12 cellular contexts compared by ENCODE assay signal in the genomic region with DNA sequence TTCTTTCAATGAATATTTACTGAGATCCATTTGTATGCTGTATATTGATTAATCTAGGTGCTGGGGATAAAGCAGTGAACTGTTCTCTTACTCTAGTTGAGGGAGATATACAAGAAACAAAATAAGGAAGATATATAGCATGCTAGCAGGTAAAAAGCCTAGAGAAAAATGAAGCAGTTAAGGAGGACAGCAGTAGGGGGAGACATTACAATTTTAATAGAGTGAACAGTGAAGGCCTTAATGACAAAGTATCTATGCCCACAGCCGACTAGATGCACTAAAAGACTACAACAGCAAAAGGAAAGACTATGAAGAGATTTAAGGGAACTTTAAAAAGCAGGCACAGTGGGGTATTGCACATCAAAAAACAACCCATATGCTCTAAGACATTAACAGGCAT.
A peak's percentile ranks its signal among the peaks of the same experiment; 100 is the strongest.
DNase-seq lines count a peak whose midpoint lies in the region; ATAC-seq and TF ChIP-seq lines count a peak whose summit lies in the region.
"Had no signal": no experiment of that assay in that cellular context is flagged by ENCODE, and none has a peak within 500 bp of the region (broad histone marks: within the 10 kb centered on the region; RNA-seq: fewer than 3 reads in every experiment).

No MANE protein-coding gene starts in this region.

- no peaks in the 10 kb centered on the region for H3K4me1 ChIP-seq in breast epithelium

- no peaks in the 10 kb centered on the region for H3K9me3 ChIP-seq in breast epithelium

- TF ChIP-seq POLR2A in breast epithelium (IDR thresholded peaks at IDR 0.05): no peak

- DNase-seq in MCF 10A (ENCODE audit: unreplicated experiment) (peak; percentile 18), breast epithelium (ENCODE audit: low spot score in 2 of 2) (no peak), NCI-H460 (ENCODE audit: extremely low read depth, low read depth) (peak; percentile 1), cardiac fibroblast (ENCODE audit: low read depth in 2 of 2) (peak; percentile 6 to 18), type B pancreatic cell (ENCODE audit: extremely low spot score, unreplicated experiment) (no peak), MV-4-11 (lab: John Stamatoyannopoulos, UW) (no peak), anterior cingulate cortex (lab: John Stamatoyannopoulos, UW) (no peak)
- DNase-seq: activated CD4-positive, alpha-beta T cell treated with anti-CD3 and anti-CD28 coated beads, Interleukin-2, amount 10 ng/mL, durations not matched to agents 7 days and 5 days; central memory CD4-positive, alpha-beta T cell; NCI-H510A had no signal

- H3K4me3 Mint-ChIP-seq in MCF 10A (ENCODE audit: unreplicated experiment) (no peak overlapping the region), type B pancreatic cell (no peak overlapping the region)
- H3K4me3 Mint-ChIP-seq in activated T-helper 17 cell treated with anti-CD3 and anti-CD28 coated beads, Interleukin-2, amount 50 U/mL, for 72 hours: no peak overlapping the region
- H3K4me3 Mint-ChIP-seq: activated CD4-positive, alpha-beta T cell treated with anti-CD3 and anti-CD28 coated beads, Interleukin-2, amount 10 ng/mL, durations not matched to agents 7 days and 5 days; CD4-positive, CD25-positive, alpha-beta regulatory T cell had no signal

- H3K27ac ChIP-seq in breast epithelium: no peak overlapping the region

- POLR2A ChIA-PET in MCF 10A (lab: Yijun Ruan, JAX): interaction anchor here (0.6 kb wide), 1 partner anchor 56 kb away, joined by 3 read pairs; no protein-coding TSS in a partner anchor

- H3K36me3 ChIP-seq in breast epithelium: no peaks in the 10 kb centered on the region

- H3K27me3 ChIP-seq in breast epithelium: no peaks in the 10 kb centered on the region

- H3K9me3 Mint-ChIP-seq in MCF 10A (ENCODE audit: unreplicated experiment) (no peaks in the 10 kb centered on the region), type B pancreatic cell (no peaks in the 10 kb centered on the region)
- no peaks in the 10 kb centered on the region for H3K9me3 Mint-ChIP-seq in activated T-helper 17 cell treated with anti-CD3 and anti-CD28 coated beads, Interleukin-2, amount 50 U/mL, for 72 hours
- H3K9me3 Mint-ChIP-seq: activated CD4-positive, alpha-beta T cell treated with anti-CD3 and anti-CD28 coated beads, Interleukin-2, amount 10 ng/mL, durations not matched to agents 7 days and 5 days; CD4-positive, CD25-positive, alpha-beta regulatory T cell had no signal

- peak; percentile 14 for TF ChIP-seq CTCF in MCF 10A (IDR thresholded peaks at IDR 0.05; ENCODE audit: unreplicated experiment)
- TF ChIP-seq CTCF in breast epithelium (IDR thresholded peaks at IDR 0.05): no peak
- no peak for TF ChIP-seq CTCF in cardiac fibroblast (IDR thresholded peaks at IDR 0.05; ENCODE audit: low read depth, low read length)
- peak; percentile 54 for TF ChIP-seq CTCF in type B pancreatic cell (conservative IDR thresholded peaks at IDR 0.05)

- CTCF ChIA-PET in MCF 10A (lab: Yijun Ruan, JAX): interaction anchor here (0.6 kb wide), 1 partner anchor 845 kb away, joined by 4 read pairs; no protein-coding TSS in a partner anchor

- H3K27me3 Mint-ChIP-seq in MCF 10A (ENCODE audit: insufficient read depth, unreplicated experiment) (no peaks in the 10 kb centered on the region), type B pancreatic cell (no peaks in the 10 kb centered on the region)
- no peaks in the 10 kb centered on the region for H3K27me3 Mint-ChIP-seq in activated T-helper 17 cell treated with anti-CD3 and anti-CD28 coated beads, Interleukin-2, amount 50 U/mL, for 72 hours
- H3K27me3 Mint-ChIP-seq: activated CD4-positive, alpha-beta T cell treated with anti-CD3 and anti-CD28 coated beads, Interleukin-2, amount 10 ng/mL, durations not matched to agents 7 days and 5 days; CD4-positive, CD25-positive, alpha-beta regulatory T cell had no signal

- intact Hi-C loops in MCF 10A (cut with micrococcal nuclease) (no loop called here), breast epithelium (cut with DNase I; ENCODE audit: low total_unique reads) (no loop called here)

- no peak for ATAC-seq in activated T-helper 17 cell treated with anti-CD3 and anti-CD28 coated beads, Interleukin-2, amount 50 U/mL, for 72 hours (replicated peaks)

- H3K36me3 Mint-ChIP-seq in MCF 10A (ENCODE audit: insufficient read depth, unreplicated experiment) (peaks cover 45% of the 10 kb centered on the region), type B pancreatic cell (peaks cover 13% of the 10 kb centered on the region)
- peaks cover 96% of the 10 kb centered on the region for H3K36me3 Mint-ChIP-seq in activated T-helper 17 cell treated with anti-CD3 and anti-CD28 coated beads, Interleukin-2, amount 50 U/mL, for 72 hours (ENCODE audit: low read depth)

- H3K4me1 Mint-ChIP-seq in MCF 10A (ENCODE audit: insufficient read depth, unreplicated experiment) (no peaks in the 10 kb centered on the region), type B pancreatic cell (ENCODE audit: unreplicated experiment) (no peaks in the 10 kb centered on the region)
- no peaks in the 10 kb centered on the region for H3K4me1 Mint-ChIP-seq in activated T-helper 17 cell treated with anti-CD3 and anti-CD28 coated beads, Interleukin-2, amount 50 U/mL, for 72 hours
- H3K4me1 Mint-ChIP-seq: activated CD4-positive, alpha-beta T cell treated with anti-CD3 and anti-CD28 coated beads, Interleukin-2, amount 10 ng/mL, durations not matched to agents 7 days and 5 days had no signal

- H3K27ac Mint-ChIP-seq in MCF 10A (ENCODE audit: low read depth, unreplicated experiment) (no peak overlapping the region), type B pancreatic cell (no peak overlapping the region)
- H3K27ac Mint-ChIP-seq in activated T-helper 17 cell treated with anti-CD3 and anti-CD28 coated beads, Interleukin-2, amount 50 U/mL, for 72 hours: no peak overlapping the region
- H3K27ac Mint-ChIP-seq: activated CD4-positive, alpha-beta T cell treated with anti-CD3 and anti-CD28 coated beads, Interleukin-2, amount 10 ng/mL, durations not matched to agents 7 days and 5 days had no signal

- BruUV-seq in MCF 10A (replicated peaks; lab: Mats Ljungman, UMichigan): no TSS peak

- no peak overlapping the region for H3K4me3 ChIP-seq in breast epithelium
- no peak overlapping the region for H3K4me3 ChIP-seq in cardiac fibroblast (replicated peaks in 1 of 2; ENCODE audit: low read depth in 2 of 2, low read length in 2 of 2)

Comparison
In these comparisons a context has a peak if more than half of its experiments do, and no peak if none do; other contexts are left out.
1. DNase-seq: peak in MCF 10A (single experiment), NCI-H460 (single experiment) and cardiac fibroblast (2 of 2); none in breast epithelium (0 of 2), type B pancreatic cell (single experiment), MV-4-11 (single experiment) and anterior cingulate cortex (0 of 58).
2. CTCF ChIP-seq: peak in MCF 10A (single experiment) and type B pancreatic cell (single experiment); none in breast epithelium (0 of 3) and cardiac fibroblast (single experiment).